ENCODE assay signal across 8 cellular contexts in genomic region chr11:102111787-102112653, GRCh38. TPM values are rescaled to one million over a fixed set of nuclear protein-coding genes. Genes with fewer than 3 reads are reported as not detected.
DNase-seq lines count a peak whose midpoint lies in the region; ATAC-seq, FAIRE-seq and TF ChIP-seq lines count a peak whose summit lies in the region.

No MANE protein-coding gene starts in this region.

- H3K4me3 Mint-ChIP-seq in activated CD8-positive, alpha-beta T cell treated with anti-CD3 and anti-CD28 coated beads, Interleukin-2, amount 10 ng/mL, durations not matched to agents 7 days and 5 days, result peak overlapping the region; percentile 60

- peaks cover 57% of the 10 kb centered on the region for H3K27me3 Mint-ChIP-seq in activated CD8-positive, alpha-beta T cell treated with anti-CD3 and anti-CD28 coated beads, Interleukin-2, amount 10 ng/mL, durations not matched to agents 7 days and 5 days (ENCODE audit: low read depth)

- CTCF ChIA-PET in HEK293T (lab: Yijun Ruan, JAX), result no interaction called here
- CTCF ChIA-PET in activated CD8-positive, alpha-beta T cell treated with anti-CD3 and anti-CD28 coated beads, Interleukin-2, amount 10 ng/mL, durations not matched to agents 7 days and 5 days (lab: Charles Lee), result no interaction called here

- no peaks in the 10 kb centered on the region for H3K36me3 ChIP-seq in neural cell (ENCODE audit: insufficient read depth, low read length)

- no peak overlapping the region for H2AFZ ChIP-seq in neural cell (ENCODE audit: low read depth, low read length)

- H3K4me2 ChIP-seq in neural cell (ENCODE audit: low read length), result peak overlapping the region; percentile 0

- peak overlapping the region; percentile 16 for H3K9ac ChIP-seq in neural cell (ENCODE audit: low read length)

- no peaks in the 10 kb centered on the region for H3F3A ChIP-seq in neural cell (ENCODE audit: insufficient read depth, low read length, poor library complexity, severe bottlenecking)

- H3K9me3 ChIP-seq in neural cell (ENCODE audit: low read length), result no peaks in the 10 kb centered on the region

- H3K4me1 Mint-ChIP-seq in activated CD8-positive, alpha-beta T cell treated with anti-CD3 and anti-CD28 coated beads, Interleukin-2, amount 10 ng/mL, durations not matched to agents 7 days and 5 days (ENCODE audit: low read depth), result peaks cover 16% of the 10 kb centered on the region

- no peak overlapping the region for H3K27ac ChIP-seq in neural cell (ENCODE audit: low read length)

- H3K36me3 Mint-ChIP-seq in activated CD8-positive, alpha-beta T cell treated with anti-CD3 and anti-CD28 coated beads, Interleukin-2, amount 10 ng/mL, durations not matched to agents 7 days and 5 days (ENCODE audit: low read depth), result no peaks in the 10 kb centered on the region

- no peaks in the 10 kb centered on the region for H3K9me3 Mint-ChIP-seq in activated CD8-positive, alpha-beta T cell treated with anti-CD3 and anti-CD28 coated beads, Interleukin-2, amount 10 ng/mL, durations not matched to agents 7 days and 5 days (ENCODE audit: insufficient read depth)

- FAIRE-seq in GM19239 (lab: Jason Lieb, UNC), result no peak

- no peaks in the 10 kb centered on the region for H4K20me1 ChIP-seq in neural cell (ENCODE audit: insufficient read depth)

- POLR2A ChIA-PET in HEK293T (lab: Yijun Ruan, JAX), result no interaction called here
- POLR2A ChIA-PET in activated CD8-positive, alpha-beta T cell treated with anti-CD3 and anti-CD28 coated beads, Interleukin-2, amount 10 ng/mL, durations not matched to agents 7 days and 5 days (lab: Charles Lee), result no interaction called here

- no peak for TF ChIP-seq EP300 in neural cell (conservative IDR thresholded peaks at IDR 0.05; ENCODE audit: poor library complexity, severe bottlenecking)

- peaks cover 25% of the 10 kb centered on the region for H3K79me2 ChIP-seq in neural cell (replicated peaks; ENCODE audit: insufficient read depth, low read length)

- peaks cover 37% of the 10 kb centered on the region for H3K27me3 ChIP-seq in neural cell (ENCODE audit: insufficient read depth, low read depth, low read length)

- no peak for TF ChIP-seq RAD21 in neural cell (conservative IDR thresholded peaks at IDR 0.05)

- H3K9me2 ChIP-seq in neural cell (ENCODE audit: insufficient read depth, low read length), result no peaks in the 10 kb centered on the region

- peak overlapping the region; percentile 15 for H3K27ac Mint-ChIP-seq in activated CD8-positive, alpha-beta T cell treated with anti-CD3 and anti-CD28 coated beads, Interleukin-2, amount 10 ng/mL, durations not matched to agents 7 days and 5 days

- no peak for ATAC-seq in activated CD8-positive, alpha-beta T cell treated with anti-CD3 and anti-CD28 coated beads, Interleukin-2, amount 10 ng/mL, durations not matched to agents 7 days and 5 days
- ATAC-seq in HG03039 (IDR thresholded peaks at IDR 0.05; ENCODE audit: unreplicated experiment), result no peak

- no peak for TF ChIP-seq CTCF in fibroblast of pulmonary artery (IDR thresholded peaks at IDR 0.05; ENCODE audit: low read length, missing control alignments)
- no peak for TF ChIP-seq CTCF in neural cell (IDR thresholded peaks at IDR 0.05; ENCODE audit: poor library complexity, severe bottlenecking)

- H3K4me3 ChIP-seq in fibroblast of pulmonary artery (replicated peaks; ENCODE audit: low read depth, low read length) (peak overlapping the region; percentile 91), neural cell (ENCODE audit: low read length) (peak overlapping the region; percentile 80)

- DNase-seq in A172 (ENCODE audit: low spot score) (peak; percentile 69), HEK293T (ENCODE audit: extremely low spot score) (no peak), fibroblast of pulmonary artery (ENCODE audit: low read depth) (peak; percentile 88), GM19239 (ENCODE audit: insufficient read length, low spot score) (no peak), islet precursor cell (no peak)
- DNase-seq in activated CD8-positive, alpha-beta T cell treated with anti-CD3 and anti-CD28 coated beads, Interleukin-2, amount 10 ng/mL, durations not matched to agents 7 days and 5 days, result peak; percentile 22

TF ChIP-seq in HEK293T, 16 proteins besides CTCF, POLR2A, EP300 and RAD21:
- no peak for TF ChIP-seq BHLHE40 (IDR thresholded peaks at IDR 0.05; ENCODE audit: borderline replicate concordance)
- no peak for TF ChIP-seq SUZ12 (IDR thresholded peaks at IDR 0.05)
- no peak for TF ChIP-seq LEF1 (IDR thresholded peaks at IDR 0.05; ENCODE audit: borderline replicate concordance)
- TF ChIP-seq HDGF (IDR thresholded peaks at IDR 0.05; ENCODE audit: borderline replicate concordance), result no peak
- TF ChIP-seq FOXM1 (IDR thresholded peaks at IDR 0.05; ENCODE audit: borderline replicate concordance), result no peak
- 0 out of 2 replicates have a peak, but pooled peaks have one; percentile 17 for TF ChIP-seq NFRKB (IDR thresholded peaks at IDR 0.05)
- TF ChIP-seq SP1 (IDR thresholded peaks at IDR 0.05), result no peak
- no peak; the same call in 1 of the 2 replicates for TF ChIP-seq L3MBTL2 (conservative IDR thresholded peaks at IDR 0.05)
- TF ChIP-seq ELF4 (IDR thresholded peaks at IDR 0.05), result no peak
- no peak for TF ChIP-seq PKNOX1 (IDR thresholded peaks at IDR 0.05)
- TF ChIP-seq ZNF384 (IDR thresholded peaks at IDR 0.05), result peak; percentile 64
- TF ChIP-seq TARDBP (IDR thresholded peaks at IDR 0.05), result 0 out of 2 replicates have a peak, but pooled peaks have one; percentile 38
- TF ChIP-seq FOXA1 (IDR thresholded peaks at IDR 0.05), result no peak
- TF ChIP-seq FOXK2 (IDR thresholded peaks at IDR 0.05), result no peak
- TF ChIP-seq CTBP1 (IDR thresholded peaks at IDR 0.05; ENCODE audit: borderline replicate concordance), result no peak

TF ChIP-seq in neural cell, 6 proteins besides CTCF, POLR2A, EP300 and RAD21:
- no peak for TF ChIP-seq MXI1 (conservative IDR thresholded peaks at IDR 0.05; ENCODE audit: poor library complexity, severe bottlenecking)
- TF ChIP-seq SMC3 (conservative IDR thresholded peaks at IDR 0.05; ENCODE audit: poor library complexity), result no peak
- no peak for TF ChIP-seq EZH2 (IDR thresholded peaks at IDR 0.05; ENCODE audit: borderline replicate concordance, insufficient read depth, low read length, poor library complexity, severe bottlenecking)
- no peak for TF ChIP-seq TAF1 (IDR thresholded peaks at IDR 0.05; ENCODE audit: low read depth)
- TF ChIP-seq POLR2AphosphoS5 (IDR thresholded peaks at IDR 0.05), result no peak
- no peak for TF ChIP-seq REST (IDR thresholded peaks at IDR 0.05; ENCODE audit: borderline replicate concordance)

RNA-seq across cellular contexts. Expression of gene YAP1, which starts 1.8 kb away (rescaled TPM):
- total RNA-seq in A172 (2014; rRNA removed; shearing (Covaris generic)), result 33.2 and 44.5 TPM in 2 replicates
- total RNA-seq in activated CD8-positive, alpha-beta T cell treated with anti-CD3 and anti-CD28 coated beads, Interleukin-2, amount 10 ng/mL, durations not matched to agents 7 days and 5 days, result not detected
- 0.46 and 0.98 TPM in 2 replicates for polyA plus RNA-seq in neural cell
- 2.7 and 3.2 TPM in 2 replicates for polyA minus RNA-seq in neural cell

Comparison
In these comparisons a context has a peak if more than half of its experiments do, and no peak if none do; other contexts are left out.
1. DNase-seq: peak in A172 (single experiment), activated CD8-positive, alpha-beta T cell treated with anti-CD3 and anti-CD28 coated beads, Interleukin-2, amount 10 ng/mL, durations not matched to agents 7 days and 5 days (single experiment) and fibroblast of pulmonary artery (single experiment); none in HEK293T (single experiment), GM19239 (single experiment) and islet precursor cell (single experiment).
2. RNA of gene YAP1, which starts 1.8 kb away (total RNA-seq): 33.2 to 44.5 TPM in A172; not detected in activated CD8-positive, alpha-beta T cell treated with anti-CD3 and anti-CD28 coated beads, Interleukin-2, amount 10 ng/mL, durations not matched to agents 7 days and 5 days; every median in the first group is over 10 times any median in the second.